20 cellular contexts compared by ENCODE assay signal in the genomic region with DNA sequence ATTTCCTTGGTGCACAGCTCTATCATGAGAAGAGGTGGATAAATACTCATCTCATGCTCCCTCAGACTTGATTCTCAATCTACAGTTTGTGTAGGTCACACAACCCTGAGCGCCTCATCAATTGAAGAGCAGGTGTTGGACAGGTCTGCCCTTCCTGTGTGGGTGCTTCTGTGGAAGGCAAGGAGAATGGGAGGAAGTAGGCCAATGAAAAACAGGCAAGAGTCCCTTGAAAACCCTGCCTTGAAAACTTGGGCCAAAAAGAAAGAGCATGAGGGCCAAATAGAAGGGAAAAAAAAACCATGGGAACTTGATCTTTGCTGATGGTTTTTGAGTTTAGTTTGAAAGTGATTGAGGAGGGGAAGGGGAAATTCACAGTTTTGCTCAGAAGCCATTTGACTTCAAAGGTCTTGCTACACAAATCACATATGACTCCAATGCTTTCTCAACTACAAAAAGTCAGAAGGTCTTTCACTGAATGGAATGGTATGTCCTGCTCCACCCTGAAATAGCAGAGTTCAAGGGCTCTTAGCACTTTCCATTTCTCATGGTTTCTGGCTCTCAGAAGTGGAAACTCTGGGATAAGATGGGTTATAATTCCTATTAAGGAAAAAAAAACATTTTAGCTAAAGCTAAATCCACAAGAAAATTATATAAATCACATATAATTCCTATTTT. TPM values are rescaled to one million over a fixed set of nuclear protein-coding genes. Genes with fewer than 3 reads are reported as not detected.
A peak's percentile ranks its signal among the peaks of the same experiment; 100 is the strongest.
DNase-seq lines count a peak whose midpoint lies in the region; ATAC-seq, FAIRE-seq and TF ChIP-seq lines count a peak whose summit lies in the region.
"Had no signal": no experiment of that assay in that cellular context is flagged by ENCODE, and none has a peak within 500 bp of the region (broad histone marks: within the 10 kb centered on the region; RNA-seq: fewer than 3 reads in every experiment).

No MANE protein-coding gene starts in this region.

- H3K36me3 ChIP-seq in GM23248 (ENCODE audit: low read depth) (no peaks in the 10 kb centered on the region), HepG2 (replicated peaks in 1 of 2; ENCODE audit: control insufficient read depth in 1 of 2, insufficient read depth in 2 of 2, low read length in 2 of 2) (no peaks in the 10 kb centered on the region), thoracic aorta (no peaks in the 10 kb centered on the region), stomach (no peaks in the 10 kb centered on the region)
- H3K36me3 ChIP-seq: BLaER1 treated with 17β-estradiol and CSF1 and Interleukin-3, amounts not matched to agents 10 nM and 100 nM; cardiac muscle cell had no signal

- TF ChIP-seq EP300 in HepG2 (IDR thresholded peaks at IDR 0.05; ENCODE audit: low read depth in 2 of 2, low read length in 2 of 2) (peak in 1 of 2 experiments; percentile 91; a peak in 2 of 4 replicates), HepG2 (CRISPR knock-in tag; IDR thresholded peaks at IDR 0.05; ENCODE audit: borderline replicate concordance) (no peak; the same call in 1 of the 2 replicates), stomach (IDR thresholded peaks at IDR 0.05) (no peak)

- H3K9me3 ChIP-seq in GM23248 (ENCODE audit: low read depth): no peaks in the 10 kb centered on the region
- no peaks in the 10 kb centered on the region for H3K9me3 ChIP-seq in HepG2 (ENCODE audit: low read length)
- H3K9me3 ChIP-seq in thoracic aorta: no peaks in the 10 kb centered on the region
- no peaks in the 10 kb centered on the region for H3K9me3 ChIP-seq in stomach
- H3K9me3 ChIP-seq: BLaER1 treated with 17β-estradiol and CSF1 and Interleukin-3, amounts not matched to agents 10 nM and 100 nM had no signal

- no peak overlapping the region for H3K27ac ChIP-seq in GM23248
- peak overlapping the region; percentile 83 for H3K27ac ChIP-seq in HepG2 (ENCODE audit: extremely low read length, insufficient read depth, low read length)
- H3K27ac ChIP-seq in thoracic aorta: peak overlapping the region; percentile 45 to 68
- peak overlapping the region in 2 of 5 donors; percentile 13 to 22 for H3K27ac ChIP-seq in stomach
- H3K27ac ChIP-seq: BLaER1 treated with 17β-estradiol and CSF1 and Interleukin-3, amounts not matched to agents 10 nM and 100 nM; cardiac muscle cell had no signal

- no peaks in the 10 kb centered on the region for H3K36me3 Mint-ChIP-seq in chondrocyte (ENCODE audit: low read depth)
- no peaks in the 10 kb centered on the region for H3K36me3 Mint-ChIP-seq in activated naive CD4-positive, alpha-beta T cell treated with anti-CD3 and anti-CD28 coated beads for 36 hours (ENCODE audit: low read depth)
- H3K36me3 Mint-ChIP-seq: activated naive CD4-positive, alpha-beta T cell treated with anti-CD3 and anti-CD28 coated beads, Interleukin-2, amount 10 ng/mL, durations not matched to agents 7 days and 5 days; T-cell had no signal

- in situ Hi-C loops in GM23248 (cut with MboI): no loop called here
- in situ Hi-C loops in HepG2 (cut with HindIII; ENCODE audit: extremely low pct_ligation_motif_present, low pct_unique_long_range_greater_than_20kb): no loop called here

- WGBS in GM23248 (ENCODE audit: low coverage in 1 of 2, low lambda C conversion rate in 2 of 2, missing lambda C conversion rate in 2 of 2), 2 experiments: 96 to 100% methylated on average over 1 of the region's 1 CpG
- WGBS in HepG2 (ENCODE audit: low lambda C conversion rate): 58% methylated on average over 1 of the region's 1 CpG
- WGBS in stomach, 5 donors: 83 to 100% (median 95%) methylated on average over 1 of the region's 1 CpG

- CTCF ChIA-PET in HepG2 (lab: Yijun Ruan, JAX; ENCODE audit: low intra/inter-chr PET ratio, low total read pairs): no interaction called here
- CTCF ChIA-PET in activated naive CD4-positive, alpha-beta T cell treated with anti-CD3 and anti-CD28 coated beads for 36 hours (lab: Charles Lee): no interaction called here

- H3K27ac Mint-ChIP-seq in chondrocyte (ENCODE audit: unreplicated experiment): peak overlapping the region; percentile 3
- no peak overlapping the region for H3K27ac Mint-ChIP-seq in activated naive CD4-positive, alpha-beta T cell treated with anti-CD3 and anti-CD28 coated beads for 36 hours
- H3K27ac Mint-ChIP-seq: activated naive CD4-positive, alpha-beta T cell treated with anti-CD3 and anti-CD28 coated beads, Interleukin-2, amount 10 ng/mL, durations not matched to agents 7 days and 5 days; T-cell had no signal

- TF ChIP-seq RAD21 in HepG2 (CRISPR knock-in tag; IDR thresholded peaks at IDR 0.05): no peak

- no TSS peak for BruUV-seq in HepG2 (replicated peaks; lab: Mats Ljungman, UMichigan)

- no peaks in the 10 kb centered on the region for H3K27me3 Mint-ChIP-seq in chondrocyte (ENCODE audit: low read depth)
- peaks cover 12% of the 10 kb centered on the region for H3K27me3 Mint-ChIP-seq in activated naive CD4-positive, alpha-beta T cell treated with anti-CD3 and anti-CD28 coated beads for 36 hours (ENCODE audit: low read depth)

- peak; percentile 97 for FAIRE-seq in HepG2 (lab: Jason Lieb, UNC)

- H3K79me2 ChIP-seq in GM23248 (ENCODE audit: insufficient read depth) (no peaks in the 10 kb centered on the region), HepG2 (ENCODE audit: insufficient read depth, low read length) (no peaks in the 10 kb centered on the region)

- H3K9ac ChIP-seq in GM23248 (no peak overlapping the region), HepG2 (ENCODE audit: insufficient read depth, low read depth, low read length) (peak overlapping the region; percentile 32; the same call in 1 of the 2 replicates)
- H3K9ac ChIP-seq: BLaER1 treated with 17β-estradiol and CSF1 and Interleukin-3, amounts not matched to agents 10 nM and 100 nM had no signal

- H3K4me1 ChIP-seq in GM23248 (ENCODE audit: insufficient read depth) (peaks cover 14% of the 10 kb centered on the region), HepG2 (ENCODE audit: insufficient read depth, low read length) (peaks cover 23% of the 10 kb centered on the region), thoracic aorta (ENCODE audit: control insufficient read depth in 1 of 2, low read depth in 2 of 2) (peaks cover 7 to 22% of the 10 kb centered on the region in 2 donors), stomach (peaks cover 0 to 5% (median 0%) of the 10 kb centered on the region in 4 donors)

- H3K4me3 Mint-ChIP-seq in chondrocyte (ENCODE audit: unreplicated experiment): no peak overlapping the region
- no peak overlapping the region for H3K4me3 Mint-ChIP-seq in activated naive CD4-positive, alpha-beta T cell treated with anti-CD3 and anti-CD28 coated beads for 36 hours
- H3K4me3 Mint-ChIP-seq: activated naive CD4-positive, alpha-beta T cell treated with anti-CD3 and anti-CD28 coated beads, Interleukin-2, amount 10 ng/mL, durations not matched to agents 7 days and 5 days; T-cell had no signal

- no peaks in the 10 kb centered on the region for H3K9me2 ChIP-seq in GM23248 (ENCODE audit: insufficient read depth)

- intact Hi-C loops in HepG2 (cut with micrococcal nuclease; ENCODE audit: unreplicated experiment) (no loop called here), stomach (cut with DNase I; ENCODE audit: low total_unique reads) (no loop called here)
- intact Hi-C loops in activated naive CD4-positive, alpha-beta T cell treated with anti-CD3 and anti-CD28 coated beads for 36 hours (cut with micrococcal nuclease): no loop called here

- H3K9me3 Mint-ChIP-seq in chondrocyte (ENCODE audit: low read depth): peaks cover 2% of the 10 kb centered on the region
- H3K9me3 Mint-ChIP-seq in activated naive CD4-positive, alpha-beta T cell treated with anti-CD3 and anti-CD28 coated beads for 36 hours: no peaks in the 10 kb centered on the region
- H3K9me3 Mint-ChIP-seq: activated naive CD4-positive, alpha-beta T cell treated with anti-CD3 and anti-CD28 coated beads, Interleukin-2, amount 10 ng/mL, durations not matched to agents 7 days and 5 days; T-cell had no signal

- DNase-seq in GM23248 (peak; percentile 38), chondrocyte (ENCODE audit: low spot score) (no peak), HepG2 (ENCODE audit: low spot score) (peak; percentile 94), thoracic aorta (ENCODE audit: low spot score) (no peak), stomach (no peak), epidermal melanocyte (ENCODE audit: insufficient read length, low spot score) (no peak)
- no peak for DNase-seq in activated naive CD4-positive, alpha-beta T cell treated with anti-CD3 and anti-CD28 coated beads for 36 hours
- no peak for DNase-seq in activated CD4-positive, CD25-positive, alpha-beta regulatory T cell treated with anti-CD3 and anti-CD28 coated beads, Interleukin-2, amount 50 U/mL, for 72 hours
- DNase-seq: activated CD4-positive, CD25-positive, alpha-beta regulatory T cell; activated CD8-positive, alpha-beta memory T cell treated with anti-CD3 and anti-CD28 coated beads, Interleukin-2, amount 50 U/mL, for 4 hours; activated naive CD4-positive, alpha-beta T cell treated with anti-CD3 and anti-CD28 coated beads, Interleukin-2, amount 10 ng/mL, durations not matched to agents 7 days and 5 days; KBM-7; NCI-H1694; NCI-H526; posterior cingulate gyrus; T-cell had no signal

- H2AFZ ChIP-seq in GM23248: peak overlapping the region; percentile 45
- H2AFZ ChIP-seq in HepG2 (ENCODE audit: low read length): peak overlapping the region; percentile 70

- peaks cover 30% of the 10 kb centered on the region for H3K4me1 Mint-ChIP-seq in chondrocyte (ENCODE audit: low read depth)
- H3K4me1 Mint-ChIP-seq in activated naive CD4-positive, alpha-beta T cell treated with anti-CD3 and anti-CD28 coated beads for 36 hours (ENCODE audit: low read depth): no peaks in the 10 kb centered on the region
- H3K4me1 Mint-ChIP-seq: activated naive CD4-positive, alpha-beta T cell treated with anti-CD3 and anti-CD28 coated beads, Interleukin-2, amount 10 ng/mL, durations not matched to agents 7 days and 5 days; T-cell had no signal

- TF ChIP-seq POLR2A in HepG2 (IDR thresholded peaks at IDR 0.05; ENCODE audit: insufficient read depth in 1 of 2, low read depth in 2 of 2, low read length in 2 of 2): no peak
- no peak for TF ChIP-seq POLR2A in stomach (IDR thresholded peaks at IDR 0.05)

- H4K20me1 ChIP-seq in GM23248 (ENCODE audit: insufficient read depth) (no peaks in the 10 kb centered on the region), HepG2 (ENCODE audit: insufficient read depth, low read length) (no peaks in the 10 kb centered on the region)
- H4K20me1 ChIP-seq: BLaER1 treated with 17β-estradiol and CSF1 and Interleukin-3, amounts not matched to agents 10 nM and 100 nM had no signal

- ATAC-seq in HepG2 (peak; percentile 99), thoracic aorta (ENCODE audit: insufficient number of reproducible peaks, low FRiP score, low read depth) (no peak)
- ATAC-seq: T-cell had no signal

- H3K4me2 ChIP-seq in GM23248 (ENCODE audit: unreplicated experiment): no peak overlapping the region
- H3K4me2 ChIP-seq in HepG2 (ENCODE audit: low read depth, low read length): peak overlapping the region; percentile 50
- H3K4me2 ChIP-seq: BLaER1 treated with 17β-estradiol and CSF1 and Interleukin-3, amounts not matched to agents 10 nM and 100 nM had no signal

- no peaks in the 10 kb centered on the region for H3F3A ChIP-seq in GM23248 (ENCODE audit: insufficient read depth)

- POLR2A ChIA-PET in HepG2 (lab: Yijun Ruan, JAX): interaction anchor here (1.0 to 3.1 kb wide), 3 partner anchors 13 to 58 kb away, joined by 3 to 10 read pairs (median 4); no protein-coding TSS in a partner anchor

- TF ChIP-seq CTCF in chondrocyte (IDR thresholded peaks at IDR 0.05): no peak
- no peak for TF ChIP-seq CTCF in HepG2 (CRISPR knock-in tag; IDR thresholded peaks at IDR 0.05)
- no peak for TF ChIP-seq CTCF in thoracic aorta (IDR thresholded peaks at IDR 0.05)
- TF ChIP-seq CTCF in stomach (IDR thresholded peaks at IDR 0.05): no peak

- H3K4me3 ChIP-seq in GM23248 (no peak overlapping the region), HepG2 (replicated peaks in 1 of 3; ENCODE audit: insufficient read depth in 1 of 3, low read depth in 2 of 3, low read length in 3 of 3) (peak overlapping the region in 1 of 3 experiments; percentile 17; a peak in 1 of 6 replicates), thoracic aorta (no peak overlapping the region), stomach (no peak overlapping the region)
- H3K4me3 ChIP-seq: BLaER1 treated with 17β-estradiol and CSF1 and Interleukin-3, amounts not matched to agents 10 nM and 100 nM; cardiac muscle cell had no signal

- H3K27me3 ChIP-seq in GM23248 (replicated peaks; ENCODE audit: insufficient read depth) (no peaks in the 10 kb centered on the region), HepG2 (ENCODE audit: control insufficient read depth in 1 of 2, insufficient read depth in 2 of 2, low read length in 2 of 2) (no peaks in the 10 kb centered on the region), thoracic aorta (replicated peaks; ENCODE audit: insufficient read depth) (no peaks in the 10 kb centered on the region), stomach (no peaks in the 10 kb centered on the region)
- H3K27me3 ChIP-seq: BLaER1 treated with 17β-estradiol and CSF1 and Interleukin-3, amounts not matched to agents 10 nM and 100 nM; cardiac muscle cell had no signal

RNA-seq across cellular contexts. Expression of a gene that starts 37.2 kb away (rescaled TPM):
- total RNA-seq in GM23248 (2014; rRNA removed; shearing (Covaris generic)): 7.2 and 10.5 TPM in 2 replicates
- polyA plus RNA-seq in GM23248 (2016; fragmentation: Nextera tagmentation; extraction: Ambion mirVana) (10.7 and 12.4 TPM in 2 replicates), HepG2 (2011; rRNA removed) (1,198 and 1,359 TPM in 2 replicates), stomach (100 to 1,000 TPM in 1 of 3 donors, 10 to 100 TPM in 2; 82.8 to 160 (median 97.2) TPM)
- total RNA-seq in chondrocyte (42.8 to 60.3 TPM (median 59.9 TPM) in 3 replicates), HepG2 (2016; rRNA removed; fragmentation: Illumina TruSeq; extraction: Trizol) (226 and 431 TPM in 2 replicates), thoracic aorta (100 to 1,000 TPM; 227 to 342 TPM), stomach (100 to 1,000 TPM in 2 of 5 donors, 10 to 100 TPM in 3; 29.8 to 468 (median 57.6) TPM)
- total RNA-seq in HepG2 (2016; cell fraction: cytosol; rRNA removed; fragmentation: Illumina TruSeq; extraction: Trizol; ENCODE audit: low read depth): 208 and 219 TPM in 2 replicates
- 231 and 434 TPM in 2 replicates for total RNA-seq in HepG2 (2016; cell fraction: insoluble cytoplasmic fraction; rRNA removed; fragmentation: Illumina TruSeq; extraction: Trizol)
- total RNA-seq in HepG2 (2016; cell fraction: membrane; rRNA removed; fragmentation: Illumina TruSeq; extraction: Trizol): 245 and 253 TPM in 2 replicates
- 420 and 443 TPM in 2 replicates for total RNA-seq in HepG2 (2016; cell fraction: nucleus; rRNA removed; fragmentation: Illumina TruSeq; extraction: Trizol)
- polyA plus RNA-seq in HepG2 (2011; cell fraction: cytosol; rRNA removed): 1,424 and 1,669 TPM in 2 replicates
- 327 and 438 TPM in 2 replicates for polyA plus RNA-seq in HepG2 (2011; cell fraction: nucleus; rRNA removed)
- polyA plus RNA-seq in HepG2 (2012): 451 and 486 TPM in 2 replicates
- polyA plus RNA-seq in HepG2 (2016; cell fraction: cytosol; fragmentation: Illumina TruSeq; extraction: Trizol; ENCODE audit: low read depth): 115 and 136 TPM in 2 replicates
- 218 and 233 TPM in 2 replicates for polyA plus RNA-seq in HepG2 (2016; cell fraction: insoluble cytoplasmic fraction; fragmentation: Illumina TruSeq; extraction: Trizol; ENCODE audit: low read depth)
- 148 and 158 TPM in 2 replicates for polyA plus RNA-seq in HepG2 (2016; cell fraction: membrane; fragmentation: Illumina TruSeq; extraction: Trizol; ENCODE audit: low read depth)
- polyA plus RNA-seq in HepG2 (2016; cell fraction: nucleus; fragmentation: Illumina TruSeq; extraction: Trizol; ENCODE audit: insufficient read depth, low read depth): 564 and 601 TPM in 2 replicates
- polyA minus RNA-seq in HepG2 (2011; rRNA and poly(A)+ RNA removed; ENCODE audit: low replicate concordance): 1,057 and 2,299 TPM in 2 replicates
- 560 and 611 TPM in 2 replicates for polyA minus RNA-seq in HepG2 (2011; cell fraction: cytosol; rRNA and poly(A)+ RNA removed)
- 379 and 448 TPM in 2 replicates for polyA minus RNA-seq in HepG2 (2011; cell fraction: nucleus; rRNA and poly(A)+ RNA removed)
- not detected for total RNA-seq in activated naive CD4-positive, alpha-beta T cell treated with anti-CD3 and anti-CD28 coated beads for 36 hours

RNA-seq across cellular contexts. Expression of a gene that starts 59.8 kb away (rescaled TPM):
- 0.97 TPM in 1 of 2 replicates, not detected in the other for total RNA-seq in GM23248 (2014; rRNA removed; shearing (Covaris generic))
- 0.48 and 0.96 TPM in 2 replicates for polyA plus RNA-seq in GM23248 (2016; fragmentation: Nextera tagmentation; extraction: Ambion mirVana)
- not detected in 3 replicates for total RNA-seq in chondrocyte
- 0.77 and 0.95 TPM in 2 replicates for total RNA-seq in HepG2 (2016; rRNA removed; fragmentation: Illumina TruSeq; extraction: Trizol)
- 0.91 TPM in 1 of 2 replicates, not detected in the other for total RNA-seq in HepG2 (2016; cell fraction: cytosol; rRNA removed; fragmentation: Illumina TruSeq; extraction: Trizol; ENCODE audit: low read depth)
- total RNA-seq in HepG2 (2016; cell fraction: insoluble cytoplasmic fraction; rRNA removed; fragmentation: Illumina TruSeq; extraction: Trizol): 0.34 and 1.4 TPM in 2 replicates
- total RNA-seq in HepG2 (2016; cell fraction: membrane; rRNA removed; fragmentation: Illumina TruSeq; extraction: Trizol): 0.59 and 0.62 TPM in 2 replicates
- 0.75 and 1.1 TPM in 2 replicates for total RNA-seq in HepG2 (2016; cell fraction: nucleus; rRNA removed; fragmentation: Illumina TruSeq; extraction: Trizol)
- 0.63 and 0.89 TPM in 2 replicates for polyA plus RNA-seq in HepG2 (2011; rRNA removed)
- polyA plus RNA-seq in HepG2 (2011; cell fraction: cytosol; rRNA removed): 0.90 and 1.1 TPM in 2 replicates
- 0.66 TPM in 1 of 2 replicates, not detected in the other for polyA plus RNA-seq in HepG2 (2011; cell fraction: nucleus; rRNA removed)
- 0.47 and 0.86 TPM in 2 replicates for polyA plus RNA-seq in HepG2 (2012)
- polyA plus RNA-seq in HepG2 (2016; cell fraction: cytosol; fragmentation: Illumina TruSeq; extraction: Trizol; ENCODE audit: low read depth): 0.21 and 0.29 TPM in 2 replicates
- 0.45 and 0.89 TPM in 2 replicates for polyA plus RNA-seq in HepG2 (2016; cell fraction: insoluble cytoplasmic fraction; fragmentation: Illumina TruSeq; extraction: Trizol; ENCODE audit: low read depth)
- polyA plus RNA-seq in HepG2 (2016; cell fraction: membrane; fragmentation: Illumina TruSeq; extraction: Trizol; ENCODE audit: low read depth): 0.15 and 0.21 TPM in 2 replicates
- polyA plus RNA-seq in HepG2 (2016; cell fraction: nucleus; fragmentation: Illumina TruSeq; extraction: Trizol; ENCODE audit: insufficient read depth, low read depth): 0.72 and 1.8 TPM in 2 replicates
- 0.36 TPM in 1 of 2 replicates, not detected in the other for polyA minus RNA-seq in HepG2 (2011; rRNA and poly(A)+ RNA removed; ENCODE audit: low replicate concordance)
- polyA minus RNA-seq in HepG2 (2011; cell fraction: cytosol; rRNA and poly(A)+ RNA removed): 1.3 TPM in 1 of 2 replicates, not detected in the other
- 1.0 and 1.6 TPM in 2 replicates for polyA minus RNA-seq in HepG2 (2011; cell fraction: nucleus; rRNA and poly(A)+ RNA removed)
- total RNA-seq in thoracic aorta: not detected
- total RNA-seq in stomach: 10 to 100 TPM in 2 of 5 donors, 1 to 10 TPM in 2, not detected in 1; 5.3 to 40.8 (median 10.1) TPM
- polyA plus RNA-seq in stomach: 10 to 100 TPM in 1 of 3 donors, 1 to 10 TPM in 2; 1.4 to 11.0 (median 7.2) TPM
- not detected for total RNA-seq in activated naive CD4-positive, alpha-beta T cell treated with anti-CD3 and anti-CD28 coated beads for 36 hours
- total RNA-seq: cardiac muscle cell, mononuclear cell, ureter had no signal

Comparison
In these comparisons a context has a peak if more than half of its experiments do, and no peak if none do; other contexts are left out.
1. DNase-seq: peak in GM23248 (single experiment) and HepG2 (single experiment); none in chondrocyte (single experiment), thoracic aorta (single experiment), stomach (single experiment), epidermal melanocyte (single experiment), activated naive CD4-positive, alpha-beta T cell treated with anti-CD3 and anti-CD28 coated beads for 36 hours (single experiment) and activated CD4-positive, CD25-positive, alpha-beta regulatory T cell treated with anti-CD3 and anti-CD28 coated beads, Interleukin-2, amount 50 U/mL, for 72 hours (single experiment).